ENCODE assay signal across 17 cellular contexts in the genomic region with DNA sequence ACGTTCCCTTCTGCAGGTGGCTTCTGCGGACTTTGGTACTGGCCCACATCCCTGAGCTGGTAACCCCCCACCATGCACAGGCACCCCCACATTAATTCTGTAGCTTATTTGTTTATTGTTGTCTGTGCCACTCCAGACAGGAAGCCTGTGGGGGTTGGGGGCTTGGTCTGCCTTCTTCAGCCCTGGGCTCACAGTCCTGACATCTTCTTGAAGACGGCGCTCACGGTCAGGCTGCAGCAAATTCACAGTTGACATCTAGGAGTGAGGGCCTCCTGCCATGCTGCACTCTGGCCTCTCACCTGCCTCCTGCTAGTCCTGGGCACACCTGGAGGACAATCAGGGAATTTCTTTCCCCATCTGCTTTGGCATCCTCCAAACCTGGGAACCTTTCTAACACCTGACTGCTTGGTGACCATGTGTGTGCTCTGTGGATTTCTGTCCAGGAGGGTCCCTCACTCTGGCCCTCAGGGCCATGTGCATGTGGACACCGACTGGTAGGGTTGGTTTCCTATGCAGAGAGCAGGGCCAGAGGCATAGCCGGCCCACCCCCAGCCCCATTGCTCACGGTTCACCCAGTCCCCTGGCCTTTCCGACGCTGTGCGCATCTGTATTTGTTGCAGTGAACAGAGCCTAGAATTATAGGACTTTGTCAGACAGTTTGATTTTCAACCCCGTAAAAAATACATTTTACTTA.
DNase-seq lines count a peak whose midpoint lies in the region; ATAC-seq lines count a peak whose summit lies in the region.
"Had no signal": no experiment of that assay in that cellular context is flagged by ENCODE, and none has a peak within 500 bp of the region (broad histone marks: within the 10 kb centered on the region; RNA-seq: fewer than 3 reads in every experiment).

No MANE protein-coding gene starts in this region.

- H3K27ac ChIP-seq in CD4-positive, CD25-positive, alpha-beta regulatory T cell (ENCODE audit: insufficient read depth, low read length, poor library complexity, severe bottlenecking), result no peak overlapping the region
- H3K27ac ChIP-seq in KOPT-K1 (ENCODE audit: low read depth, low read length, poor library complexity, severe bottlenecking), result peak overlapping the region; percentile 94
- H3K27ac ChIP-seq: gastroesophageal sphincter, HL-60, pancreas had no signal

- no peaks in the 10 kb centered on the region for H3K27me3 ChIP-seq in CD4-positive, CD25-positive, alpha-beta regulatory T cell (ENCODE audit: control insufficient read depth, insufficient read depth, low read length)
- H3K27me3 ChIP-seq: pancreas had no signal

- H3K4me3 Mint-ChIP-seq in CD4-positive, CD25-positive, alpha-beta regulatory T cell, result peak overlapping the region in 2 of 4 donors; percentile 20 to 35
- H3K4me3 Mint-ChIP-seq in activated naive CD8-positive, alpha-beta T cell treated with anti-CD3 and anti-CD28 coated beads, Interleukin-2, amount 10 ng/mL, durations not matched to agents 7 days and 5 days, result peak overlapping the region; percentile 72
- peak overlapping the region; percentile 68 for H3K4me3 Mint-ChIP-seq in natural killer cell treated with Interleukin-12 subunit alpha and Interleukin-12 subunit beta and Interleukin-15 and Interleukin-18, amount 100 ng/mL, for 72 hours

- no peak overlapping the region for H3K4me3 ChIP-seq in CD4-positive, CD25-positive, alpha-beta regulatory T cell (ENCODE audit: low read depth, low read length)
- H3K4me3 ChIP-seq: gastroesophageal sphincter, pancreas, smooth muscle cell had no signal

- ATAC-seq in CD4-positive, CD25-positive, alpha-beta regulatory T cell (ENCODE audit: low read depth in 2 of 2), result no peak
- ATAC-seq in activated naive CD8-positive, alpha-beta T cell treated with anti-CD3 and anti-CD28 coated beads, Interleukin-2, amount 10 ng/mL, durations not matched to agents 7 days and 5 days (ENCODE audit: low read depth), result peak; percentile 55
- peak in 1 of 2 donors; percentile 2 for ATAC-seq in natural killer cell treated with Interleukin-12 subunit alpha and Interleukin-12 subunit beta and Interleukin-15 and Interleukin-18, amount 100 ng/mL, for 72 hours
- ATAC-seq in HG02759 (IDR thresholded peaks at IDR 0.05; ENCODE audit: unreplicated experiment) (no peak), GM21737 (IDR thresholded peaks at IDR 0.05; ENCODE audit: unreplicated experiment) (no peak)
- ATAC-seq: gastroesophageal sphincter, pancreas, Right ventricle myocardium inferior had no signal

- H3K9me3 Mint-ChIP-seq in CD4-positive, CD25-positive, alpha-beta regulatory T cell, result no peaks in the 10 kb centered on the region
- H3K9me3 Mint-ChIP-seq in activated naive CD8-positive, alpha-beta T cell treated with anti-CD3 and anti-CD28 coated beads, Interleukin-2, amount 10 ng/mL, durations not matched to agents 7 days and 5 days, result no peaks in the 10 kb centered on the region
- H3K9me3 Mint-ChIP-seq in natural killer cell treated with Interleukin-12 subunit alpha and Interleukin-12 subunit beta and Interleukin-15 and Interleukin-18, amount 100 ng/mL, for 72 hours, result no peaks in the 10 kb centered on the region

- no peaks in the 10 kb centered on the region for H3K27me3 Mint-ChIP-seq in CD4-positive, CD25-positive, alpha-beta regulatory T cell
- H3K27me3 Mint-ChIP-seq in activated naive CD8-positive, alpha-beta T cell treated with anti-CD3 and anti-CD28 coated beads, Interleukin-2, amount 10 ng/mL, durations not matched to agents 7 days and 5 days, result no peaks in the 10 kb centered on the region
- H3K27me3 Mint-ChIP-seq in natural killer cell treated with Interleukin-12 subunit alpha and Interleukin-12 subunit beta and Interleukin-15 and Interleukin-18, amount 100 ng/mL, for 72 hours, result no peaks in the 10 kb centered on the region

- H3K4me1 Mint-ChIP-seq in CD4-positive, CD25-positive, alpha-beta regulatory T cell, result peaks cover 0 to 35% (median 17%) of the 10 kb centered on the region in 4 donors
- peaks cover 50% of the 10 kb centered on the region for H3K4me1 Mint-ChIP-seq in activated naive CD8-positive, alpha-beta T cell treated with anti-CD3 and anti-CD28 coated beads, Interleukin-2, amount 10 ng/mL, durations not matched to agents 7 days and 5 days
- peaks cover 62 to 71% of the 10 kb centered on the region in 2 donors for H3K4me1 Mint-ChIP-seq in natural killer cell treated with Interleukin-12 subunit alpha and Interleukin-12 subunit beta and Interleukin-15 and Interleukin-18, amount 100 ng/mL, for 72 hours (ENCODE audit: low read depth in 2 of 2)

- no peaks in the 10 kb centered on the region for H3K9me3 ChIP-seq in CD4-positive, CD25-positive, alpha-beta regulatory T cell (ENCODE audit: control insufficient read depth in 2 of 2, low read length in 2 of 2)
- no peaks in the 10 kb centered on the region for H3K9me3 ChIP-seq in KOPT-K1 (ENCODE audit: insufficient read depth, low read length, poor library complexity, severe bottlenecking)
- H3K9me3 ChIP-seq: gastroesophageal sphincter, pancreas had no signal

- POLR2A ChIA-PET in activated naive CD8-positive, alpha-beta T cell treated with anti-CD3 and anti-CD28 coated beads, Interleukin-2, amount 10 ng/mL, durations not matched to agents 7 days and 5 days (lab: Charles Lee), result interaction anchor here (1.4 to 2.9 kb wide), 2 partner anchors 8 to 13 kb away, joined by 5 to 16 read pairs; no protein-coding TSS in a partner anchor

- no peaks in the 10 kb centered on the region for H3K36me3 Mint-ChIP-seq in CD4-positive, CD25-positive, alpha-beta regulatory T cell
- H3K36me3 Mint-ChIP-seq in activated naive CD8-positive, alpha-beta T cell treated with anti-CD3 and anti-CD28 coated beads, Interleukin-2, amount 10 ng/mL, durations not matched to agents 7 days and 5 days, result peaks cover 20% of the 10 kb centered on the region
- no peaks in the 10 kb centered on the region for H3K36me3 Mint-ChIP-seq in natural killer cell treated with Interleukin-12 subunit alpha and Interleukin-12 subunit beta and Interleukin-15 and Interleukin-18, amount 100 ng/mL, for 72 hours

- no peak for DNase-seq in CD4-positive, CD25-positive, alpha-beta regulatory T cell
- DNase-seq in activated naive CD8-positive, alpha-beta T cell treated with anti-CD3 and anti-CD28 coated beads, Interleukin-2, amount 10 ng/mL, durations not matched to agents 7 days and 5 days, result no peak
- DNase-seq in natural killer cell treated with Interleukin-12 subunit alpha and Interleukin-12 subunit beta and Interleukin-15 and Interleukin-18, amount 100 ng/mL, for 72 hours (ENCODE audit: low spot score), result no peak
- DNase-seq in HT-29 (ENCODE audit: low spot score) (no peak), GM19240 (ENCODE audit: insufficient read length, low spot score) (no peak)
- DNase-seq: activated CD4-positive, alpha-beta T cell treated with anti-CD3 and anti-CD28 coated beads, Interleukin-2, amount 50 U/mL, for 4 hours; mesendoderm; NCI-H187 treated with DMSO at 0.1 percent for 48 hours; T1000 had no signal

- H3K4me1 ChIP-seq in CD4-positive, CD25-positive, alpha-beta regulatory T cell (ENCODE audit: control insufficient read depth, insufficient read depth, low read length, poor library complexity, severe bottlenecking), result peaks cover 4% of the 10 kb centered on the region
- H3K4me1 ChIP-seq: gastroesophageal sphincter, pancreas had no signal

- peak overlapping the region; percentile 3 to 64 (median 43) for H3K27ac Mint-ChIP-seq in CD4-positive, CD25-positive, alpha-beta regulatory T cell
- peak overlapping the region; percentile 86 for H3K27ac Mint-ChIP-seq in activated naive CD8-positive, alpha-beta T cell treated with anti-CD3 and anti-CD28 coated beads, Interleukin-2, amount 10 ng/mL, durations not matched to agents 7 days and 5 days
- peak overlapping the region; percentile 48 to 89 for H3K27ac Mint-ChIP-seq in natural killer cell treated with Interleukin-12 subunit alpha and Interleukin-12 subunit beta and Interleukin-15 and Interleukin-18, amount 100 ng/mL, for 72 hours

- no peaks in the 10 kb centered on the region for H3K36me3 ChIP-seq in CD4-positive, CD25-positive, alpha-beta regulatory T cell (ENCODE audit: control insufficient read depth, insufficient read depth, low read length)
- no peaks in the 10 kb centered on the region for H3K36me3 ChIP-seq in KOPT-K1 (ENCODE audit: insufficient read depth, low read length)
- H3K36me3 ChIP-seq: gastroesophageal sphincter, pancreas had no signal
